Comparison of ENCODE assay signal across 21 cellular contexts in genomic region chr12:108647936-108648287, GRCh38. TPM values are rescaled to one million over a fixed set of nuclear protein-coding genes. Genes with fewer than 3 reads are reported as not detected.
DNase-seq lines count a peak whose midpoint lies in the region; ATAC-seq and TF ChIP-seq lines count a peak whose summit lies in the region.
"Had no signal": no experiment of that assay in that cellular context is flagged by ENCODE, and none has a peak within 500 bp of the region (broad histone marks: within the 10 kb centered on the region; RNA-seq: fewer than 3 reads in every experiment).

No MANE protein-coding gene starts in this region.

- no peak for ATAC-seq in SK-N-SH treated with all-trans-retinoic acid at 6 μM for 48 hours
- no peak for ATAC-seq in GM19455 (IDR thresholded peaks at IDR 0.05; ENCODE audit: unreplicated experiment)
- ATAC-seq in GM19328 (IDR thresholded peaks at IDR 0.05; ENCODE audit: unreplicated experiment) = no peak
- no peak for ATAC-seq in GM21367 (IDR thresholded peaks at IDR 0.05; ENCODE audit: unreplicated experiment)
- ATAC-seq: activated CD4-positive, alpha-beta T cell treated with anti-CD3 and anti-CD28 coated beads for 36 hours; activated T-cell treated with anti-CD3 and anti-CD28 coated beads, Interleukin-2, amount 50 U/mL, for 4 hours; CD8-positive, alpha-beta T cell; GM12878 had no signal

- no peak for TF ChIP-seq POLR2A in spleen (IDR thresholded peaks at IDR 0.05)

- H3K79me2 ChIP-seq in SK-N-SH (ENCODE audit: insufficient read depth) = peaks cover 53% of the 10 kb centered on the region; the same call in 1 of the 2 replicates

- H2AFZ ChIP-seq in SK-N-SH (ENCODE audit: low read depth) = no peak overlapping the region

- H3K27ac ChIP-seq in SK-N-SH (ENCODE audit: low read depth in 2 of 2, low read length in 1 of 2) = peak overlapping the region; percentile 82 to 87
- H3K27ac ChIP-seq in layer of hippocampus (ENCODE audit: low read depth, low read length) = peak overlapping the region; percentile 40
- peak overlapping the region in 6 of 8 donors; percentile 44 to 58 (median 54) for H3K27ac ChIP-seq in spleen
- H3K27ac ChIP-seq: 22Rv1, ovary had no signal

- TF ChIP-seq CTCF in SK-N-SH (IDR thresholded peaks at IDR 0.05) (no peak), spleen (IDR thresholded peaks at IDR 0.05 in 8 of 11, conservative IDR thresholded peaks at IDR 0.05 in 3 of 11) (no peak)

- H3K4me2 ChIP-seq in SK-N-SH = 0 out of 2 replicates have a peak overlapping the region, but pooled peaks have one; percentile 35

- H3K27me3 Mint-ChIP-seq in activated T-helper 1 cell treated with anti-CD3 and anti-CD28 coated beads, Interleukin-12 subunit alpha, Interleukin-12 subunit beta, Interleukin-2, Interleukin-4 antibody, amounts not matched to agents 30 ng/mL and 10 ng/mL and 1 ng/mL, durations not matched to agents 14 hours and 24 hours and 36 hours (ENCODE audit: insufficient read depth) = no peaks in the 10 kb centered on the region
- H3K27me3 Mint-ChIP-seq: activated CD4-positive, alpha-beta T cell treated with anti-CD3 and anti-CD28 coated beads for 36 hours had no signal

- H3K36me3 Mint-ChIP-seq in activated T-helper 1 cell treated with anti-CD3 and anti-CD28 coated beads, Interleukin-12 subunit alpha, Interleukin-12 subunit beta, Interleukin-2, Interleukin-4 antibody, amounts not matched to agents 30 ng/mL and 10 ng/mL and 1 ng/mL, durations not matched to agents 14 hours and 24 hours and 36 hours (ENCODE audit: low read depth) = peaks cover 23% of the 10 kb centered on the region

- intact Hi-C loops in activated T-helper 1 cell treated with anti-CD3 and anti-CD28 coated beads, Interleukin-12 subunit alpha, Interleukin-12 subunit beta, Interleukin-2, Interleukin-4 antibody, amounts not matched to agents 30 ng/mL and 10 ng/mL and 1 ng/mL, durations not matched to agents 14 hours and 24 hours and 36 hours (cut with micrococcal nuclease) = no loop called here
- intact Hi-C loops in spleen (cut with DNase I; ENCODE audit: low total_unique reads) = no loop called here

- H3K36me3 ChIP-seq in SK-N-SH (replicated peaks in 1 of 2; ENCODE audit: control insufficient read depth in 1 of 2, insufficient read depth in 2 of 2, low read length in 1 of 2) (peaks cover 58 to 63% of the 10 kb centered on the region in 2 experiments), spleen (peaks cover 0 to 77% (median 19%) of the 10 kb centered on the region in 6 donors)
- H3K36me3 ChIP-seq: ovary had no signal

- no peak for TF ChIP-seq EP300 in SK-N-SH (IDR thresholded peaks at IDR 0.05; ENCODE audit: borderline replicate concordance in 1 of 2, low read depth in 1 of 2, low read length in 1 of 2)

- no peaks in the 10 kb centered on the region; the same call in 1 of the 2 replicates for H4K20me1 ChIP-seq in SK-N-SH (ENCODE audit: insufficient read depth)

- H3K9me3 Mint-ChIP-seq in activated T-helper 1 cell treated with anti-CD3 and anti-CD28 coated beads, Interleukin-12 subunit alpha, Interleukin-12 subunit beta, Interleukin-2, Interleukin-4 antibody, amounts not matched to agents 30 ng/mL and 10 ng/mL and 1 ng/mL, durations not matched to agents 14 hours and 24 hours and 36 hours = no peaks in the 10 kb centered on the region
- H3K9me3 Mint-ChIP-seq: activated T-cell treated with anti-CD3 and anti-CD28 coated beads, Interleukin-2, amount 50 U/mL, for 4 hours; CD8-positive, alpha-beta T cell; T-helper 2 cell treated with Interferon-gamma antibody and Interleukin-4, amounts not matched to agents 5 μg/mL and 100 μg/mL, for 36 hours had no signal

- H3K9ac ChIP-seq in SK-N-SH = peak overlapping the region; percentile 40; the same call in 1 of the 2 replicates

- peaks cover 6 to 51% of the 10 kb centered on the region in 2 experiments; a peak in 3 of 4 replicates for H3K4me1 ChIP-seq in SK-N-SH (ENCODE audit: control insufficient read depth in 1 of 2, insufficient read depth in 2 of 2, low read depth in 1 of 2, low read length in 1 of 2)
- H3K4me1 ChIP-seq in spleen = peaks cover under 1 to 77% (median 47%) of the 10 kb centered on the region in 6 donors

- POLR2A ChIA-PET in SK-N-SH (lab: Yijun Ruan, JAX) = no interaction called here

- CTCF ChIA-PET in SK-N-SH (lab: Yijun Ruan, JAX) = interaction anchor here (1.2 to 1.5 kb wide), 3 partner anchors 29 to 156 kb away, joined by 3 to 6 read pairs (median 4); no protein-coding TSS in a partner anchor

- DNase-seq in SK-N-SH (no peak), spleen (peak; percentile 56)
- DNase-seq in activated T-helper 1 cell treated with anti-CD3 and anti-CD28 coated beads, Interleukin-12 subunit alpha, Interleukin-12 subunit beta, Interleukin-2, Interleukin-4 antibody, amounts not matched to agents 30 ng/mL and 10 ng/mL and 1 ng/mL, durations not matched to agents 14 hours and 24 hours and 36 hours (ENCODE audit: low spot score) = no peak
- DNase-seq: activated CD4-positive, alpha-beta T cell treated with anti-CD3 and anti-CD28 coated beads for 36 hours; activated T-cell treated with anti-CD3 and anti-CD28 coated beads, Interleukin-2, amount 50 U/mL, for 4 hours; aorta; CD8-positive, alpha-beta T cell; effector CD4-positive, alpha-beta T cell; NCI-H2081; NCI-H774; ovary; RPMI8226; stimulated activated CD4-positive, alpha-beta T cell treated with anti-CD3 and anti-CD28 coated beads, Interleukin-12 subunit alpha, Interleukin-12 subunit beta, amount 100 ng/mL, for 4 hours had no signal

- H3K27ac Mint-ChIP-seq in activated T-helper 1 cell treated with anti-CD3 and anti-CD28 coated beads, Interleukin-12 subunit alpha, Interleukin-12 subunit beta, Interleukin-2, Interleukin-4 antibody, amounts not matched to agents 30 ng/mL and 10 ng/mL and 1 ng/mL, durations not matched to agents 14 hours and 24 hours and 36 hours = peak overlapping the region; percentile 37
- H3K27ac Mint-ChIP-seq: activated CD4-positive, alpha-beta T cell treated with anti-CD3 and anti-CD28 coated beads for 36 hours had no signal

- no peaks in the 10 kb centered on the region for H3K9me3 ChIP-seq in SK-N-SH
- H3K9me3 ChIP-seq in spleen = no peaks in the 10 kb centered on the region
- H3K9me3 ChIP-seq: ovary had no signal

- no peaks in the 10 kb centered on the region for H3K9me2 ChIP-seq in SK-N-SH

- H3K4me1 Mint-ChIP-seq in activated T-helper 1 cell treated with anti-CD3 and anti-CD28 coated beads, Interleukin-12 subunit alpha, Interleukin-12 subunit beta, Interleukin-2, Interleukin-4 antibody, amounts not matched to agents 30 ng/mL and 10 ng/mL and 1 ng/mL, durations not matched to agents 14 hours and 24 hours and 36 hours (ENCODE audit: low read depth) = peaks cover 42% of the 10 kb centered on the region

- H3F3A ChIP-seq in SK-N-SH (replicated peaks; ENCODE audit: insufficient read depth) = peaks cover 76% of the 10 kb centered on the region

- no peak overlapping the region for H3K4me3 Mint-ChIP-seq in activated T-helper 1 cell treated with anti-CD3 and anti-CD28 coated beads, Interleukin-12 subunit alpha, Interleukin-12 subunit beta, Interleukin-2, Interleukin-4 antibody, amounts not matched to agents 30 ng/mL and 10 ng/mL and 1 ng/mL, durations not matched to agents 14 hours and 24 hours and 36 hours
- H3K4me3 Mint-ChIP-seq: activated CD4-positive, alpha-beta T cell treated with anti-CD3 and anti-CD28 coated beads for 36 hours; activated T-cell treated with anti-CD3 and anti-CD28 coated beads, Interleukin-2, amount 50 U/mL, for 4 hours; CD8-positive, alpha-beta T cell; T-helper 2 cell treated with Interferon-gamma antibody and Interleukin-4, amounts not matched to agents 5 μg/mL and 100 μg/mL, for 36 hours had no signal

- H3K4me3 ChIP-seq in SK-N-SH (ENCODE audit: low read depth in 2 of 2, low read length in 1 of 2) (no peak overlapping the region), spleen (no peak overlapping the region)
- H3K4me3 ChIP-seq: GM12878, ovary had no signal

- TF ChIP-seq RAD21 in SK-N-SH (IDR thresholded peaks at IDR 0.05; ENCODE audit: low read length) = no peak

- 89% methylated on average over 6 of the region's 6 CpGs for WGBS in SK-N-SH (ENCODE audit: low lambda C conversion rate)
- 90 to 95% (median 93%) methylated on average over 6 of the region's 6 CpGs for WGBS in spleen, 5 donors

- H3K27me3 ChIP-seq in SK-N-SH (ENCODE audit: insufficient read depth) = no peaks in the 10 kb centered on the region
- no peaks in the 10 kb centered on the region for H3K27me3 ChIP-seq in layer of hippocampus (ENCODE audit: control insufficient read depth, insufficient read depth, low read length)
- no peaks in the 10 kb centered on the region for H3K27me3 ChIP-seq in spleen (replicated peaks in 1 of 7)
- H3K27me3 ChIP-seq: ovary had no signal

TF ChIP-seq in SK-N-SH, 30 proteins besides CTCF, POLR2A, EP300 and RAD21 (continues in another document):
- TF ChIP-seq, protein P1, sequence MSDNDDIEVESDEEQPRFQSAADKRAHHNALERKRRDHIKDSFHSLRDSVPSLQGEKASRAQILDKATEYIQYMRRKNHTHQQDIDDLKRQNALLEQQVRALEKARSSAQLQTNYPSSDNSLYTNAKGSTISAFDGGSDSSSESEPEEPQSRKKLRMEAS (IDR thresholded peaks at IDR 0.05; ENCODE audit: low read depth) = no peak
- no peak for TF ChIP-seq ELF1 (IDR thresholded peaks at IDR 0.05)

TF ChIP-seq in SK-N-SH treated with all-trans-retinoic acid at 6 μM for 48 hours, 23 proteins besides CTCF, POLR2A, EP300 and RAD21 (continues in another document):
- TF ChIP-seq ZFP30 (CRISPR knock-in tag; IDR thresholded peaks at IDR 0.05) = no peak
- TF ChIP-seq ZFP3 (CRISPR knock-in tag; IDR thresholded peaks at IDR 0.05) = no peak
- no peak for TF ChIP-seq RARB (CRISPR knock-in tag; IDR thresholded peaks at IDR 0.05)
- TF ChIP-seq SNAI2 (CRISPR knock-in tag; IDR thresholded peaks at IDR 0.05) = no peak
- no peak for TF ChIP-seq ARNTL (CRISPR knock-in tag; IDR thresholded peaks at IDR 0.05; ENCODE audit: borderline replicate concordance, low read depth)

RNA-seq across cellular contexts. Expression of gene SELPLG, which starts 14.2 kb away (rescaled TPM):
- polyA plus RNA-seq in SK-N-SH (2012; rRNA removed) (2.8 and 3.2 TPM in 2 replicates), spleen (10 to 100 TPM; 23.6 to 30.9 (median 23.7) TPM)
- 1.3 and 2.1 TPM in 2 replicates for polyA plus RNA-seq in SK-N-SH (2012; cell fraction: cytosol; rRNA removed)
- 5.8 and 6.0 TPM in 2 replicates for polyA plus RNA-seq in SK-N-SH (2012; cell fraction: nucleus; rRNA removed)
- total RNA-seq in activated T-helper 1 cell treated with anti-CD3 and anti-CD28 coated beads, Interleukin-12 subunit alpha, Interleukin-12 subunit beta, Interleukin-2, Interleukin-4 antibody, amounts not matched to agents 30 ng/mL and 10 ng/mL and 1 ng/mL, durations not matched to agents 14 hours and 24 hours and 36 hours = 51.9 and 53.5 TPM in 2 replicates
- 100 to 1,000 TPM in 3 of 7 donors, 10 to 100 TPM in 4; 68.4 to 220 (median 91.7) TPM for total RNA-seq in spleen

RNA-seq across cellular contexts. Expression of gene TMEM119, which starts 50.0 kb away (rescaled TPM):
- polyA plus RNA-seq in SK-N-SH (2012; rRNA removed) = 25.7 and 28.2 TPM in 2 replicates
- polyA plus RNA-seq in SK-N-SH (2012; cell fraction: cytosol; rRNA removed) = 19.1 and 26.9 TPM in 2 replicates
- polyA plus RNA-seq in SK-N-SH (2012; cell fraction: nucleus; rRNA removed) = 9.4 and 11.8 TPM in 2 replicates
- 0.12 TPM in 1 of 2 replicates, not detected in the other for total RNA-seq in activated T-helper 1 cell treated with anti-CD3 and anti-CD28 coated beads, Interleukin-12 subunit alpha, Interleukin-12 subunit beta, Interleukin-2, Interleukin-4 antibody, amounts not matched to agents 30 ng/mL and 10 ng/mL and 1 ng/mL, durations not matched to agents 14 hours and 24 hours and 36 hours
- 10 to 100 TPM in 5 of 7 donors, 1 to 10 TPM in 2; 8.8 to 23.8 (median 14.1) TPM for total RNA-seq in spleen
- 10 to 100 TPM; 17.7 to 50.0 (median 34.8) TPM for polyA plus RNA-seq in spleen
